Comparison of ENCODE assay signal across 13 cellular contexts in the genomic region with DNA sequence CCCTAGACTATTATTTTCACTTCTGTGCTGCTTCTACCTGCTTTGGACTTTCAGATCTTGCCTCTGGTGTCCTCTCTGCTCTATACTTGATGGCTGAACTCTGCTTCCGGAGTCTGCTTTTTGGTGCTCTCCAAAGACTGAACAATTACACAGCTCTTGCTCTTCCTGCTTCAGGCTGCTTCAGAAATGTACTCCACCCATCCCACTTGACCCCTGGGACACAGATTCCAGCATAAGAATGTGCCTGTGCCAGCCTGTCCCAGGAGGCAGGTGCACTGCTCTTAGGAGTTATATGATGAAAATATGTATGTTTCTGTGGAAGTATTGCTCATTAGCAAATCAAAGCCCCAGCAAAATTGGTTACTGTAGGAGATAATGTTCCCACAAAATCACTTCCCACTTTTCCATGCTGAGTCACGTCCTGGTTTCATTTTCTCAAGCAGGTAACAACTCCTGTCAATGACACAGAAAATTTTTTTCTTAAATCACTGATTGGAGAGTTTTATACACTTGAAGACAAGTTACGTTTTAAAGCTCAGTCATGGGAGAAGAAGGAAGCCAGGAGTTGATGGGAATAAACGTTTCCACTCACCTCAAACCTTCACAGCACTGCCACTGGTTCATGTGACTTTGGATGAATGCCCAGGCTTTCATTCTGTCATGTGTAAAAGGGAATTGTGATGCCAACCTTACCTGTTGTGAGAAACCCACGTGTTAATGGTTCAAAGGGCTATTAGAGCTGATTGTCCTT.
A peak's percentile ranks its signal among the peaks of the same experiment; 100 is the strongest.
DNase-seq lines count a peak whose midpoint lies in the region; ATAC-seq and TF ChIP-seq lines count a peak whose summit lies in the region.
"Had no signal": no experiment of that assay in that cellular context is flagged by ENCODE, and none has a peak within 500 bp of the region (broad histone marks: within the 10 kb centered on the region; RNA-seq: fewer than 3 reads in every experiment).

No MANE protein-coding gene starts in this region.

- TF ChIP-seq POLR2A in IMR-90 (IDR thresholded peaks at IDR 0.05; ENCODE audit: low read depth, low read length): no peak

- no peak overlapping the region for H3K27ac ChIP-seq in IMR-90 (ENCODE audit: insufficient read depth, low read length)

- H3K9me3 ChIP-seq in IMR-90 (ENCODE audit: control insufficient read depth, insufficient read depth, low read length) (no peaks in the 10 kb centered on the region), endocrine pancreas (ENCODE audit: control insufficient read depth, low read length) (no peaks in the 10 kb centered on the region)

- H4K5ac ChIP-seq in IMR-90 (ENCODE audit: low read depth, low read length): no peak overlapping the region

- intact Hi-C loops in IMR-90 (cut with micrococcal nuclease): no loop called here

- no peaks in the 10 kb centered on the region for H4K20me1 ChIP-seq in IMR-90 (ENCODE audit: insufficient read depth, low read length)

- no peaks in the 10 kb centered on the region; the same call in 1 of the 2 replicates for H3K4me1 ChIP-seq in IMR-90 (ENCODE audit: control insufficient read depth, insufficient read depth, low read length)
- H3K4me1 ChIP-seq in endocrine pancreas (ENCODE audit: control insufficient read depth, insufficient read depth, low read length): no peaks in the 10 kb centered on the region

- H2AK5ac ChIP-seq in IMR-90 (ENCODE audit: low read depth, low read length): peak overlapping the region; percentile 32; the same call in 1 of the 2 replicates

- H3K27me3 ChIP-seq in IMR-90 (ENCODE audit: control insufficient read depth, insufficient read depth, low read length) (no peaks in the 10 kb centered on the region), endocrine pancreas (ENCODE audit: control insufficient read depth, insufficient read depth, low read length) (no peaks in the 10 kb centered on the region)

- H2AK9ac ChIP-seq in IMR-90 (replicated peaks; ENCODE audit: low read depth, low read length, poor library complexity): no peak overlapping the region

- 67% methylated on average over 1 of the region's 5 CpGs; no CpG with 5 or more reads in 1 of the 2 experiments for WGBS in IMR-90 (ENCODE audit: extremely low coverage in 2 of 2, insufficient read length in 1 of 2), 2 experiments

- H3K4ac ChIP-seq in IMR-90 (ENCODE audit: low read depth, low read length): no peak overlapping the region

- 0 out of 2 replicates have a peak overlapping the region, but pooled peaks have one; percentile 21 for H2BK20ac ChIP-seq in IMR-90 (ENCODE audit: low read depth, low read length)

- H3K36me3 ChIP-seq in IMR-90 (ENCODE audit: control insufficient read depth, insufficient read depth, low read length): no peaks in the 10 kb centered on the region
- no peaks in the 10 kb centered on the region for H3K36me3 ChIP-seq in endocrine pancreas (ENCODE audit: control insufficient read depth, insufficient read depth, low read length)

- DNase-seq in Daoy (ENCODE audit: low read depth) (peak; percentile 49), IMR-90 (no peak), nephron progenitor cell (no peak), osteocyte (ENCODE audit: extremely low spot score, unreplicated experiment) (no peak)
- DNase-seq in central memory CD4-positive, alpha-beta T cell: no peak
- DNase-seq in stimulated activated CD4-positive, alpha-beta T cell treated with anti-CD3 and anti-CD28 coated beads, Interleukin-15, amount 100 ng/mL, for 24 hours: no peak
- DNase-seq: activated CD4-positive, alpha-beta memory T cell treated with anti-CD3 and anti-CD28 coated beads, Interleukin-2, amount 10 ng/mL, durations not matched to agents 7 days and 5 days; effector CD8-positive, alpha-beta T cell; HFFc6; NCI-H1694 had no signal

- no peak overlapping the region; the same call in 1 of the 2 replicates for H3K14ac ChIP-seq in IMR-90 (replicated peaks; ENCODE audit: low read depth, low read length)

- no peaks in the 10 kb centered on the region for H3K79me1 ChIP-seq in IMR-90 (ENCODE audit: low read depth in 1 of 2, low read length in 2 of 2)

- CTCF ChIA-PET in IMR-90 (lab: Yijun Ruan, JAX): interaction anchor here (1.2 kb wide), 1 partner anchor 141 kb away, joined by 3 read pairs; no protein-coding TSS in a partner anchor

- H3K9ac ChIP-seq in IMR-90 (ENCODE audit: low read depth, low read length): no peak overlapping the region
- no peak overlapping the region for H3K9ac ChIP-seq in endocrine pancreas (ENCODE audit: control insufficient read depth, insufficient read depth, low read length)

- peak overlapping the region; percentile 4 for H3K27ac Mint-ChIP-seq in nephron progenitor cell
- no peak overlapping the region for H3K27ac Mint-ChIP-seq in osteocyte (ENCODE audit: unreplicated experiment)
- H3K27ac Mint-ChIP-seq: activated CD4-positive, alpha-beta memory T cell treated with anti-CD3 and anti-CD28 coated beads, Interleukin-2, amount 10 ng/mL, durations not matched to agents 7 days and 5 days; activated naive CD4-positive, alpha-beta T cell treated with anti-CD3 and anti-CD28 coated beads, Interleukin-2, amount 50 U/mL, for 24 hours; HFFc6 had no signal

- H3K56ac ChIP-seq in IMR-90 (ENCODE audit: extremely low read depth, insufficient read depth, low read length): no peak overlapping the region

- peak overlapping the region; percentile 67; the same call in 1 of the 3 replicates for H2BK15ac ChIP-seq in IMR-90 (ENCODE audit: low read depth, low read length)

- H3K4me2 ChIP-seq in IMR-90 (ENCODE audit: low read depth, low read length): no peak overlapping the region

- no peak overlapping the region for H4K91ac ChIP-seq in IMR-90 (ENCODE audit: insufficient read depth, low read depth, low read length)

- no peaks in the 10 kb centered on the region for H3K36me3 Mint-ChIP-seq in nephron progenitor cell (ENCODE audit: low read depth)
- no peaks in the 10 kb centered on the region for H3K36me3 Mint-ChIP-seq in osteocyte (ENCODE audit: unreplicated experiment)
- H3K36me3 Mint-ChIP-seq: activated naive CD4-positive, alpha-beta T cell treated with anti-CD3 and anti-CD28 coated beads, Interleukin-2, amount 50 U/mL, for 24 hours had no signal

- H3K9me3 Mint-ChIP-seq in nephron progenitor cell: no peaks in the 10 kb centered on the region
- H3K9me3 Mint-ChIP-seq in osteocyte (ENCODE audit: unreplicated experiment): no peaks in the 10 kb centered on the region
- H3K9me3 Mint-ChIP-seq: activated CD4-positive, alpha-beta memory T cell treated with anti-CD3 and anti-CD28 coated beads, Interleukin-2, amount 10 ng/mL, durations not matched to agents 7 days and 5 days; activated naive CD4-positive, alpha-beta T cell treated with anti-CD3 and anti-CD28 coated beads, Interleukin-2, amount 50 U/mL, for 24 hours; HFFc6 had no signal

- H3K4me3 Mint-ChIP-seq in nephron progenitor cell (no peak overlapping the region), osteocyte (ENCODE audit: unreplicated experiment) (no peak overlapping the region)
- H3K4me3 Mint-ChIP-seq: activated CD4-positive, alpha-beta memory T cell treated with anti-CD3 and anti-CD28 coated beads, Interleukin-2, amount 10 ng/mL, durations not matched to agents 7 days and 5 days; activated naive CD4-positive, alpha-beta T cell treated with anti-CD3 and anti-CD28 coated beads, Interleukin-2, amount 50 U/mL, for 24 hours; HFFc6 had no signal

- ATAC-seq in IMR-90 (ENCODE audit: low read depth): no peak
- ATAC-seq in GM19324 (IDR thresholded peaks at IDR 0.05; ENCODE audit: low FRiP score, unreplicated experiment): no peak

- no peak overlapping the region for H4K8ac ChIP-seq in IMR-90 (ENCODE audit: low read depth in 2 of 2, low read length in 2 of 2)

- TF ChIP-seq CTCF in IMR-90 (conservative IDR thresholded peaks at IDR 0.05; ENCODE audit: low read depth, low read length) (no peak), nephron progenitor cell (IDR thresholded peaks at IDR 0.05) (no peak), osteocyte (IDR thresholded peaks at IDR 0.05) (no peak)

- H3K27me3 Mint-ChIP-seq in nephron progenitor cell (ENCODE audit: low read depth, poor library complexity) (peaks cover 5% of the 10 kb centered on the region), osteocyte (ENCODE audit: unreplicated experiment) (no peaks in the 10 kb centered on the region)
- H3K27me3 Mint-ChIP-seq: activated CD4-positive, alpha-beta memory T cell treated with anti-CD3 and anti-CD28 coated beads, Interleukin-2, amount 10 ng/mL, durations not matched to agents 7 days and 5 days; activated naive CD4-positive, alpha-beta T cell treated with anti-CD3 and anti-CD28 coated beads, Interleukin-2, amount 50 U/mL, for 24 hours had no signal

- H3K18ac ChIP-seq in IMR-90 (ENCODE audit: low read depth, low read length): no peak overlapping the region; the same call in 1 of the 2 replicates

- in situ Hi-C loops in IMR-90 (cut with MboI; ENCODE audit: low sequenced_read_pairs): no loop called here

- POLR2A ChIA-PET in IMR-90 (lab: Charles Lee; ENCODE audit: unreplicated experiment): no interaction called here

- H3K23ac ChIP-seq in IMR-90 (ENCODE audit: low read depth, low read length): no peak overlapping the region

- no peak overlapping the region for H2BK5ac ChIP-seq in IMR-90 (ENCODE audit: low read depth, low read length, poor library complexity, severe bottlenecking)

- H3K4me1 Mint-ChIP-seq in nephron progenitor cell (no peaks in the 10 kb centered on the region), osteocyte (ENCODE audit: unreplicated experiment) (peaks cover 7% of the 10 kb centered on the region)
- H3K4me1 Mint-ChIP-seq: activated CD4-positive, alpha-beta memory T cell treated with anti-CD3 and anti-CD28 coated beads, Interleukin-2, amount 10 ng/mL, durations not matched to agents 7 days and 5 days had no signal

- H2AFZ ChIP-seq in IMR-90 (replicated peaks; ENCODE audit: low read length, poor library complexity): no peak overlapping the region

- dilution Hi-C loops in IMR-90 (cut with HindIII; ENCODE audit: low sequenced_read_pairs, unreplicated experiment): no loop called here

- TF ChIP-seq RAD21 in IMR-90 (IDR thresholded peaks at IDR 0.05; ENCODE audit: low read length): no peak

- H2BK120ac ChIP-seq in IMR-90 (ENCODE audit: low read depth, low read length): 0 out of 2 replicates have a peak overlapping the region, but pooled peaks have one; percentile 11

- no TSS peak for BruUV-seq in IMR-90 (replicated peaks; lab: Mats Ljungman, UMichigan)

- H3K4me3 ChIP-seq in IMR-90 (ENCODE audit: insufficient read depth, low read depth, low read length): no peak overlapping the region
- peak overlapping the region; percentile 30 for H3K4me3 ChIP-seq in endocrine pancreas (ENCODE audit: control insufficient read depth, insufficient read depth, low read length)

- H3K9me1 ChIP-seq in IMR-90 (ENCODE audit: insufficient read depth, low read length): peaks cover under 1% of the 10 kb centered on the region

TF ChIP-seq in IMR-90, 13 proteins besides CTCF, POLR2A, EP300 and RAD21 (continues in another document):
- TF ChIP-seq BHLHE40 (IDR thresholded peaks at IDR 0.05; ENCODE audit: low read depth, low read length) (no peak), MAFK (IDR thresholded peaks at IDR 0.05; ENCODE audit: low read depth, low read length) (no peak)
